In the genomic region with DNA sequence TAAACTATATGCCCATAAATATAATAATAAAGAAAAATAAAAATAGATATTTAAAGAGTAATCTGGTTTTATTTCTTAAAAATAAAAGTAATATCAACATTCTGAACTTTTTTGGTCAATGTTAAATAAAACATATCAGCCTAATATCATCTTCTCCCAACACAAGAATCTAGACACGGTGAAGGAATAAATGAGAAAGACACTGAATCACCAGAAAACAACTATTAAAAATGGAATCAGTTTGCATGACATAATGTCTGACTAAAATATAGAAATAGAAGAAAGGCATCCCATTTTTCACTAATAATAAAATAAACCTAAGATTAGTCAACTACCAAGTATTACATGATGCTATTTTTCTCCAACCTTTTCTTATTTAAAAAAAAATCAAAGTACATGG, we compare ENCODE assay signal across 24 cellular contexts. TPM values are rescaled to one million over a fixed set of nuclear protein-coding genes. Genes with fewer than 3 reads are reported as not detected.
"Had no signal": no experiment of that assay in that cellular context is flagged by ENCODE, and none has a peak within 500 bp of the region (broad histone marks: within the 10 kb centered on the region; RNA-seq: fewer than 3 reads in every experiment).

No MANE protein-coding gene starts in this region.

- H3K4me2 ChIP-seq: hepatocyte had no signal

- H3K9me3 ChIP-seq: gastroesophageal sphincter, left lung, mucosa of descending colon, right lobe of liver, testis, upper lobe of left lung had no signal

- H3K27ac ChIP-seq: coronary artery, gastroesophageal sphincter, heart left ventricle, hepatocyte, right lobe of liver, testis, tibial nerve had no signal

- FAIRE-seq: urothelium cell line had no signal

- H3K79me2 ChIP-seq: hepatocyte had no signal

- H3K4me3 ChIP-seq: coronary artery, gastroesophageal sphincter, heart left ventricle, hepatocyte, left lung, mucosa of descending colon, right lobe of liver, testis, tibial nerve, upper lobe of left lung had no signal

- H3K36me3 ChIP-seq: gastroesophageal sphincter, heart left ventricle, left lung, right lobe of liver, tibial nerve, upper lobe of left lung had no signal

- H3K4me1 ChIP-seq: gastroesophageal sphincter, heart left ventricle, right lobe of liver, testis, tibial nerve, upper lobe of left lung had no signal

- DNase-seq: effector memory CD8-positive, alpha-beta T cell; foreskin fibroblast; heart left ventricle; left cardiac atrium; left lung; mesenchymal stem cell; mucosa of descending colon; naive B cell; right lobe of liver; stimulated activated CD4-positive, alpha-beta T cell treated with anti-CD3 and anti-CD28 coated beads, Interleukin-2, amount 100 ng/mL, for 24 hours; stimulated activated CD4-positive, alpha-beta T cell treated with anti-CD3 and anti-CD28 coated beads, Interleukin-4, amount 100 ng/mL, for 24 hours; stimulated activated naive CD8-positive, alpha-beta T cell treated with anti-CD3 and anti-CD28 coated beads, Interleukin-15, Interleukin-2, amounts not matched to agents 100 U/mL and 50 U/mL, for 24 hours; substantia nigra; testis; upper lobe of left lung had no signal

- H2AFZ ChIP-seq: hepatocyte had no signal

- ATAC-seq: effector memory CD8-positive, alpha-beta T cell; gastroesophageal sphincter; heart left ventricle; left cardiac atrium; left lung; mucosa of descending colon; natural killer cell treated with Interleukin-12 subunit alpha and Interleukin-12 subunit beta and Interleukin-15 and Interleukin-18, amount 100 ng/mL, for 72 hours; right lobe of liver; stimulated activated effector memory CD8-positive, alpha-beta T cell treated with anti-CD3 and anti-CD28 coated beads, Interleukin-12 subunit alpha, Interleukin-12 subunit beta, amount 100 ng/mL, for 72 hours; stimulated activated naive CD8-positive, alpha-beta T cell treated with anti-CD3 and anti-CD28 coated beads, Interleukin-15, Interleukin-2, amounts not matched to agents 100 U/mL and 50 U/mL, for 24 hours had no signal

- H3K27me3 ChIP-seq: gastroesophageal sphincter, heart left ventricle, hepatocyte, left lung, right lobe of liver, testis, tibial nerve, upper lobe of left lung had no signal

RNA-seq across cellular contexts. Expression of a gene that starts 30.9 kb away (rescaled TPM):
- total RNA-seq: dermis microvascular lymphatic vessel endothelial cell, osteocyte had no signal
